Comparison of ENCODE assay signal across 17 cellular contexts in genomic region chr3:182632077-182632393, GRCh38.
DNase-seq lines count a peak whose midpoint lies in the region; ATAC-seq, FAIRE-seq and TF ChIP-seq lines count a peak whose summit lies in the region.
"Had no signal": no experiment of that assay in that cellular context is flagged by ENCODE, and none has a peak within 500 bp of the region (broad histone marks: within the 10 kb centered on the region; RNA-seq: fewer than 3 reads in every experiment).

No MANE protein-coding gene starts in this region.

- no peaks in the 10 kb centered on the region for H3K36me3 ChIP-seq in keratinocyte (ENCODE audit: control insufficient read depth in 2 of 2, extremely low read depth in 1 of 2, insufficient read depth in 2 of 2, low read length in 2 of 2)
- no peaks in the 10 kb centered on the region for H3K36me3 ChIP-seq in parathyroid adenoma (ENCODE audit: control insufficient read depth, insufficient read depth, low read length)
- no peaks in the 10 kb centered on the region for H3K36me3 ChIP-seq in ascending aorta

- no peaks in the 10 kb centered on the region for H4K20me1 ChIP-seq in keratinocyte (ENCODE audit: control insufficient read depth, extremely low read depth, insufficient read depth, low read length)

- H3K4me2 ChIP-seq in keratinocyte (ENCODE audit: control insufficient read depth, extremely low read depth, insufficient read depth, low read depth, low read length) (peak overlapping the region; percentile 67), parathyroid adenoma (ENCODE audit: low read length) (no peak overlapping the region)

- H3K27ac ChIP-seq in epithelial cell of prostate (peak overlapping the region; percentile 24), keratinocyte (ENCODE audit: control insufficient read depth, insufficient read depth, low read length) (peak overlapping the region; percentile 70), parathyroid adenoma (no peak overlapping the region), ascending aorta (no peak overlapping the region)
- H3K27ac ChIP-seq: C4-2B, GM23248 had no signal

- H3K27me3 ChIP-seq in keratinocyte (ENCODE audit: control insufficient read depth, extremely low read depth, insufficient read depth, low read length), result no peaks in the 10 kb centered on the region
- no peaks in the 10 kb centered on the region for H3K27me3 ChIP-seq in parathyroid adenoma (ENCODE audit: control insufficient read depth, insufficient read depth, low read length)
- H3K27me3 ChIP-seq in ascending aorta, result no peaks in the 10 kb centered on the region

- no peaks in the 10 kb centered on the region for H3K79me2 ChIP-seq in keratinocyte (ENCODE audit: control insufficient read depth, insufficient read depth, low read length)
- no peaks in the 10 kb centered on the region for H3K79me2 ChIP-seq in parathyroid adenoma

- H3K9me3 ChIP-seq in keratinocyte (ENCODE audit: control insufficient read depth, low read depth, low read length), result no peaks in the 10 kb centered on the region
- no peaks in the 10 kb centered on the region for H3K9me3 ChIP-seq in parathyroid adenoma (ENCODE audit: control insufficient read depth, low read length)
- H3K9me3 ChIP-seq in ascending aorta, result no peaks in the 10 kb centered on the region

- H2AFZ ChIP-seq in keratinocyte (ENCODE audit: control insufficient read depth, low read length), result peak overlapping the region; percentile 89
- H2AFZ ChIP-seq in parathyroid adenoma, result peak overlapping the region; percentile 19
- H2AFZ ChIP-seq: GM23248 had no signal

- no peak for DNase-seq in HTR-8/SVneo (ENCODE audit: insufficient read length, low spot score)
- no peak for DNase-seq in epithelial cell of prostate (ENCODE audit: low read depth, low spot score)
- no peak for DNase-seq in keratinocyte (ENCODE audit: low read depth, low spot score)
- no peak for DNase-seq in ascending aorta (ENCODE audit: low spot score in 2 of 2)
- no peak for DNase-seq in NCI-H146 (lab: John Stamatoyannopoulos, UW)
- no peak for DNase-seq in stimulated activated CD4-positive, alpha-beta T cell treated with anti-CD3 and anti-CD28 coated beads, Interleukin-2, amount 100 ng/mL, for 24 hours
- DNase-seq: CD4-positive, alpha-beta memory T cell; DMS79; GM23248 had no signal

- TF ChIP-seq CTCF in keratinocyte (optimal IDR thresholded peaks at IDR 0.05 in 1 of 3, IDR thresholded peaks at IDR 0.05 in 1 of 3, conservative IDR thresholded peaks at IDR 0.05 in 1 of 3; ENCODE audit: extremely low read depth in 1 of 3, insufficient read depth in 2 of 3, low read length in 3 of 3), result no peak
- TF ChIP-seq CTCF in parathyroid adenoma (IDR thresholded peaks at IDR 0.05), result no peak
- TF ChIP-seq CTCF in ascending aorta (IDR thresholded peaks at IDR 0.05), result no peak

- ATAC-seq in HG03108 (IDR thresholded peaks at IDR 0.05; ENCODE audit: unreplicated experiment), result no peak
- ATAC-seq: HCT116 had no signal

- H3K9me1 ChIP-seq in keratinocyte (ENCODE audit: control insufficient read depth, extremely low read depth, insufficient read depth, low read length), result no peaks in the 10 kb centered on the region

- intact Hi-C loops in ascending aorta (cut with DNase I), result no loop called here

- H3K9ac ChIP-seq in keratinocyte (ENCODE audit: control insufficient read depth, extremely low read depth, insufficient read depth, low read length) (peak overlapping the region; percentile 18), parathyroid adenoma (no peak overlapping the region)
- H3K9ac ChIP-seq: GM23248 had no signal

- H3K4me3 ChIP-seq in keratinocyte (ENCODE audit: control insufficient read depth in 2 of 3, extremely low read depth in 1 of 3, insufficient read depth in 2 of 3, low read depth in 1 of 3, low read length in 3 of 3) (no peak overlapping the region), parathyroid adenoma (ENCODE audit: low read depth, low read length) (no peak overlapping the region), ascending aorta (no peak overlapping the region)
- H3K4me3 ChIP-seq: GM23248 had no signal

- H3K4me1 ChIP-seq in keratinocyte (ENCODE audit: control insufficient read depth, extremely low read depth, insufficient read depth, low read length) (peaks cover 60% of the 10 kb centered on the region), parathyroid adenoma (peaks cover 18% of the 10 kb centered on the region), ascending aorta (no peaks in the 10 kb centered on the region)

- dilution Hi-C loops in keratinocyte (cut with MboI; ENCODE audit: extremely low pct_ligation_motif_present, low sequenced_read_pairs), result no loop called here

- FAIRE-seq in HTR-8/SVneo (lab: Jason Lieb, UNC) (peak; percentile 16), keratinocyte (lab: Jason Lieb, UNC) (no peak)
- FAIRE-seq: A204.1, G401.6, GM12891, H54 had no signal

Comparison
In these comparisons a context has a peak if more than half of its experiments do, and no peak if none do; other contexts are left out.
1. H3K27ac ChIP-seq: peak in epithelial cell of prostate (single experiment) and keratinocyte (single experiment); none in parathyroid adenoma (single experiment) and ascending aorta (0 of 2).